In genomic region chr4:40686081-40686913, GRCh38 we compare ENCODE assay signal across 18 cellular contexts.
"Had no signal": no experiment of that assay in that cellular context is flagged by ENCODE, and none has a peak within 500 bp of the region (broad histone marks: within the 10 kb centered on the region; RNA-seq: fewer than 3 reads in every experiment).

No MANE protein-coding gene starts in this region.

- ATAC-seq: activated CD4-positive, alpha-beta T cell treated with anti-CD3 and anti-CD28 coated beads for 36 hours; activated CD8-positive, alpha-beta T cell treated with anti-CD3 and anti-CD28 coated beads, Interleukin-2, amount 10 ng/mL, durations not matched to agents 7 days and 5 days; gastroesophageal sphincter; left ventricle myocardium superior; sciatic nerve; stimulated activated naive B cell treated with anti-CD40 and anti-IgM and Interleukin-4, amounts not matched to agents 10 μg/mL and 1 μg/mL and 100 μg/mL, for 72 hours; T-cell had no signal

- H3K9me3 Mint-ChIP-seq: stimulated activated naive B cell treated with anti-CD40 and anti-IgM and Interleukin-4, amounts not matched to agents 10 μg/mL and 1 μg/mL and 100 μg/mL, for 72 hours; T-cell had no signal

- H3K36me3 ChIP-seq: brain microvascular endothelial cell, gastroesophageal sphincter, spleen, transverse colon had no signal

- H3K4me1 Mint-ChIP-seq: nephron had no signal

- DNase-seq: activated CD4-positive, alpha-beta T cell treated with anti-CD3 and anti-CD28 coated beads for 36 hours; activated CD8-positive, alpha-beta memory T cell treated with anti-CD3 and anti-CD28 coated beads, Interleukin-2, amount 50 U/mL, for 48 hours; activated CD8-positive, alpha-beta T cell treated with anti-CD3 and anti-CD28 coated beads, Interleukin-2, amount 10 ng/mL, durations not matched to agents 7 days and 5 days; activated naive CD4-positive, alpha-beta T cell treated with anti-CD3 and anti-CD28 coated beads, Interleukin-2, amount 50 U/mL, for 16 hours; amygdala; cerebellar nuclear complex; left ventricle myocardium superior; mesendoderm; spleen; stimulated activated CD4-positive, alpha-beta T cell treated with anti-CD3 and anti-CD28 coated beads, Interleukin-2, amount 100 ng/mL, for 24 hours; stimulated activated naive B cell treated with anti-CD40 and anti-IgM and Interleukin-4, amounts not matched to agents 10 μg/mL and 1 μg/mL and 100 μg/mL, for 72 hours; T-cell; transverse colon had no signal

- H3K4me3 Mint-ChIP-seq: activated CD4-positive, alpha-beta T cell treated with anti-CD3 and anti-CD28 coated beads for 36 hours; activated CD8-positive, alpha-beta T cell treated with anti-CD3 and anti-CD28 coated beads, Interleukin-2, amount 10 ng/mL, durations not matched to agents 7 days and 5 days; nephron; stimulated activated naive B cell treated with anti-CD40 and anti-IgM and Interleukin-4, amounts not matched to agents 10 μg/mL and 1 μg/mL and 100 μg/mL, for 72 hours; T-cell had no signal

- H3K27ac ChIP-seq: brain microvascular endothelial cell, gastroesophageal sphincter, spleen, transverse colon, VCaP had no signal

- H3K27ac Mint-ChIP-seq: activated CD4-positive, alpha-beta T cell treated with anti-CD3 and anti-CD28 coated beads for 36 hours; activated CD8-positive, alpha-beta T cell treated with anti-CD3 and anti-CD28 coated beads, Interleukin-2, amount 10 ng/mL, durations not matched to agents 7 days and 5 days; nephron; stimulated activated naive B cell treated with anti-CD40 and anti-IgM and Interleukin-4, amounts not matched to agents 10 μg/mL and 1 μg/mL and 100 μg/mL, for 72 hours; T-cell had no signal

- H3K27me3 Mint-ChIP-seq: stimulated activated naive B cell treated with anti-CD40 and anti-IgM and Interleukin-4, amounts not matched to agents 10 μg/mL and 1 μg/mL and 100 μg/mL, for 72 hours; T-cell had no signal

- H3K4me1 ChIP-seq: gastroesophageal sphincter, transverse colon had no signal

- H3K4me3 ChIP-seq: gastroesophageal sphincter, spleen, transverse colon had no signal

- H3K27me3 ChIP-seq: brain microvascular endothelial cell, gastroesophageal sphincter, spleen, transverse colon had no signal

- H3K36me3 Mint-ChIP-seq: stimulated activated naive B cell treated with anti-CD40 and anti-IgM and Interleukin-4, amounts not matched to agents 10 μg/mL and 1 μg/mL and 100 μg/mL, for 72 hours; T-cell had no signal
